Comparison of ENCODE assay signal across 22 cellular contexts in genomic region chr11:12402691-12403120, GRCh38. TPM values are rescaled to one million over a fixed set of nuclear protein-coding genes. Genes with fewer than 3 reads are reported as not detected.
DNase-seq lines count a peak whose midpoint lies in the region; ATAC-seq and TF ChIP-seq lines count a peak whose summit lies in the region.
"Had no signal": no experiment of that assay in that cellular context is flagged by ENCODE, and none has a peak within 500 bp of the region (broad histone marks: within the 10 kb centered on the region; RNA-seq: fewer than 3 reads in every experiment).

No MANE protein-coding gene starts in this region.

- H3K9me3 Mint-ChIP-seq in mesothelial cell of epicardium = peaks cover 4% of the 10 kb centered on the region
- H3K9me3 Mint-ChIP-seq: activated CD4-positive, alpha-beta memory T cell treated with anti-CD3 and anti-CD28 coated beads for 36 hours; activated naive CD4-positive, alpha-beta T cell treated with anti-CD3 and anti-CD28 coated beads, Interleukin-2, amount 50 U/mL, for 72 hours; activated T-cell treated with anti-CD3 and anti-CD28 coated beads, Interleukin-2, amount 50 U/mL, for 24 hours; CD8-positive, alpha-beta memory T cell had no signal

- H3K27me3 ChIP-seq in adipocyte (replicated peaks; ENCODE audit: control insufficient read depth, insufficient read depth, low read length) (no peaks in the 10 kb centered on the region), tibial nerve (no peaks in the 10 kb centered on the region), WERI-Rb-1 (ENCODE audit: insufficient read depth, low read depth, severe bottlenecking) (no peaks in the 10 kb centered on the region)

- peaks cover 50% of the 10 kb centered on the region for H3K4me1 ChIP-seq in adipocyte (ENCODE audit: control insufficient read depth, insufficient read depth, low read length)
- H3K4me1 ChIP-seq in tibial nerve = peaks cover 0 to 76% (median 32%) of the 10 kb centered on the region in 4 donors

- H3K36me3 Mint-ChIP-seq in mesothelial cell of epicardium = peaks cover 2% of the 10 kb centered on the region
- H3K36me3 Mint-ChIP-seq: activated CD4-positive, alpha-beta memory T cell treated with anti-CD3 and anti-CD28 coated beads for 36 hours; activated naive CD4-positive, alpha-beta T cell treated with anti-CD3 and anti-CD28 coated beads, Interleukin-2, amount 50 U/mL, for 72 hours had no signal

- H3K27ac Mint-ChIP-seq in mesothelial cell of epicardium = peak overlapping the region; percentile 98
- H3K27ac Mint-ChIP-seq: activated CD4-positive, alpha-beta memory T cell treated with anti-CD3 and anti-CD28 coated beads for 36 hours; activated naive CD4-positive, alpha-beta T cell treated with anti-CD3 and anti-CD28 coated beads, Interleukin-2, amount 50 U/mL, for 72 hours; activated T-cell treated with anti-CD3 and anti-CD28 coated beads, Interleukin-2, amount 50 U/mL, for 24 hours; nephron progenitor cell had no signal

- ATAC-seq in HG03521 (IDR thresholded peaks at IDR 0.05; ENCODE audit: unreplicated experiment) = no peak
- ATAC-seq: activated naive CD4-positive, alpha-beta T cell treated with anti-CD3 and anti-CD28 coated beads, Interleukin-2, amount 50 U/mL, for 72 hours; HCT116; stimulated activated naive CD8-positive, alpha-beta T cell treated with anti-CD3 and anti-CD28 coated beads, Interleukin-15, Interleukin-2, amounts not matched to agents 100 U/mL and 50 U/mL, for 24 hours had no signal

- no peak for TF ChIP-seq POLR2A in tibial nerve (IDR thresholded peaks at IDR 0.05)

- POLR2A ChIA-PET in HEK293T (lab: Yijun Ruan, JAX) = interaction anchor here (0.8 kb wide), 1 partner anchor 26 kb away, joined by 4 read pairs; the partner anchor contains the start of gene PARVA

- TF ChIP-seq EP300 in tibial nerve (IDR thresholded peaks at IDR 0.05) = no peak

- no peaks in the 10 kb centered on the region for H3K9me3 ChIP-seq in adipocyte (ENCODE audit: control insufficient read depth, low read length)
- H3K9me3 ChIP-seq in tibial nerve = no peaks in the 10 kb centered on the region
- no peaks in the 10 kb centered on the region for H3K9me3 ChIP-seq in WERI-Rb-1 (ENCODE audit: severe bottlenecking)

- H3K4me3 Mint-ChIP-seq in mesothelial cell of epicardium = peak overlapping the region; percentile 35
- H3K4me3 Mint-ChIP-seq: activated CD4-positive, alpha-beta memory T cell treated with anti-CD3 and anti-CD28 coated beads for 36 hours; activated T-cell treated with anti-CD3 and anti-CD28 coated beads, Interleukin-2, amount 50 U/mL, for 24 hours; CD8-positive, alpha-beta memory T cell; nephron progenitor cell had no signal

- peak overlapping the region; percentile 17 to 85 (median 59) for H3K27ac ChIP-seq in tibial nerve
- H3K27ac ChIP-seq in WERI-Rb-1 = no peak overlapping the region

- H3K27me3 Mint-ChIP-seq in mesothelial cell of epicardium (ENCODE audit: low read depth) = no peaks in the 10 kb centered on the region
- H3K27me3 Mint-ChIP-seq: activated CD4-positive, alpha-beta memory T cell treated with anti-CD3 and anti-CD28 coated beads for 36 hours; activated T-cell treated with anti-CD3 and anti-CD28 coated beads, Interleukin-2, amount 50 U/mL, for 24 hours had no signal

- DNase-seq in adipocyte (ENCODE audit: low read depth) (peak; percentile 72), fibroblast of pulmonary artery (ENCODE audit: low read depth) (peak; percentile 68), mesothelial cell of epicardium (ENCODE audit: low spot score in 2 of 2, unreplicated experiment in 2 of 2) (no peak), tibial nerve (ENCODE audit: low spot score in 2 of 2) (no peak), HEK293T (ENCODE audit: extremely low spot score) (no peak), WERI-Rb-1 (no peak)
- DNase-seq in activated naive CD4-positive, alpha-beta T cell treated with Interleukin-2 at 50 U/mL for 16 hours = no peak
- DNase-seq: activated CD4-positive, alpha-beta memory T cell treated with anti-CD3 and anti-CD28 coated beads for 36 hours; activated T-cell treated with anti-CD3 and anti-CD28 coated beads, Interleukin-2, amount 50 U/mL, for 24 hours; CD8-positive, alpha-beta memory T cell; effector CD8-positive, alpha-beta T cell; foreskin melanocyte; NCI-H1436 treated with DMSO at 0.1 percent for 48 hours; NCI-H2227 treated with DMSO at 0.1 percent for 48 hours; nephron progenitor cell; NK-92 treated with Interleukin-12 subunit alpha and Interleukin-12 subunit beta, amount 100 ng/mL, for 24 hours; RPMI8226; stimulated activated naive CD8-positive, alpha-beta T cell treated with anti-CD3 and anti-CD28 coated beads, Interleukin-15, Interleukin-2, amounts not matched to agents 100 U/mL and 50 U/mL, for 24 hours; SW 1271 had no signal

- CTCF ChIA-PET in HEK293T (lab: Yijun Ruan, JAX) = no interaction called here

- peaks cover 45% of the 10 kb centered on the region for H3K4me1 Mint-ChIP-seq in mesothelial cell of epicardium
- H3K4me1 Mint-ChIP-seq: CD8-positive, alpha-beta memory T cell had no signal

- WGBS in tibial nerve, 2 donors = 36 to 46% methylated on average over 8 of the region's 8 CpGs

- no peak for TF ChIP-seq CTCF in fibroblast of pulmonary artery (IDR thresholded peaks at IDR 0.05; ENCODE audit: low read length, missing control alignments)
- TF ChIP-seq CTCF in mesothelial cell of epicardium (IDR thresholded peaks at IDR 0.05; ENCODE audit: unreplicated experiment) = no peak
- TF ChIP-seq CTCF in tibial nerve (IDR thresholded peaks at IDR 0.05) = no peak
- no peak for TF ChIP-seq CTCF in WERI-Rb-1 (IDR thresholded peaks at IDR 0.05; ENCODE audit: low read depth, low read length)

- no peaks in the 10 kb centered on the region for H3K36me3 ChIP-seq in adipocyte (ENCODE audit: control insufficient read depth, insufficient read depth, low read length, severe bottlenecking)
- no peaks in the 10 kb centered on the region for H3K36me3 ChIP-seq in tibial nerve
- no peaks in the 10 kb centered on the region for H3K36me3 ChIP-seq in WERI-Rb-1

- H3K9ac ChIP-seq in adipocyte (ENCODE audit: low read length) = no peak overlapping the region

- H3K4me3 ChIP-seq in adipocyte (ENCODE audit: low read length) (no peak overlapping the region), fibroblast of pulmonary artery (replicated peaks; ENCODE audit: low read depth, low read length) (no peak overlapping the region), tibial nerve (no peak overlapping the region), WERI-Rb-1 (ENCODE audit: low read depth, low read length) (no peak overlapping the region)

TF ChIP-seq in HEK293T, 16 proteins besides CTCF, POLR2A, EP300 and RAD21:
- TF ChIP-seq PKNOX1 (IDR thresholded peaks at IDR 0.05) = no peak
- no peak for TF ChIP-seq CTBP1 (IDR thresholded peaks at IDR 0.05; ENCODE audit: borderline replicate concordance)
- TF ChIP-seq NFRKB (IDR thresholded peaks at IDR 0.05) = no peak
- TF ChIP-seq SUZ12 (IDR thresholded peaks at IDR 0.05) = no peak
- TF ChIP-seq L3MBTL2 (conservative IDR thresholded peaks at IDR 0.05) = no peak
- TF ChIP-seq ARNT (IDR thresholded peaks at IDR 0.05) = no peak
- no peak for TF ChIP-seq LEF1 (IDR thresholded peaks at IDR 0.05; ENCODE audit: borderline replicate concordance)
- no peak for TF ChIP-seq HDGF (IDR thresholded peaks at IDR 0.05; ENCODE audit: borderline replicate concordance)
- TF ChIP-seq FOXK2 (IDR thresholded peaks at IDR 0.05) = no peak
- no peak for TF ChIP-seq ZNF384 (IDR thresholded peaks at IDR 0.05)
- no peak for TF ChIP-seq TARDBP (IDR thresholded peaks at IDR 0.05)
- TF ChIP-seq FOXM1 (IDR thresholded peaks at IDR 0.05; ENCODE audit: borderline replicate concordance) = no peak
- no peak for TF ChIP-seq SP1 (IDR thresholded peaks at IDR 0.05)
- no peak for TF ChIP-seq BHLHE40 (IDR thresholded peaks at IDR 0.05; ENCODE audit: borderline replicate concordance)
- TF ChIP-seq FOXA1 (IDR thresholded peaks at IDR 0.05) = no peak
- TF ChIP-seq ELF4 (IDR thresholded peaks at IDR 0.05) = no peak

RNA-seq across cellular contexts. Expression of gene PARVA, which starts 25.3 kb away (rescaled TPM):
- total RNA-seq in mesothelial cell of epicardium (77.1 to 78.3 TPM (median 78.2 TPM) in 3 replicates), tibial nerve (10 to 100 TPM; 64.2 to 85.0 (median 70.5) TPM)

Comparison
In these comparisons a context has a peak if more than half of its experiments do, and no peak if none do; other contexts are left out.
1. DNase-seq: peak in adipocyte (single experiment) and fibroblast of pulmonary artery (single experiment); none in mesothelial cell of epicardium (0 of 2), tibial nerve (0 of 2), HEK293T (single experiment), WERI-Rb-1 (single experiment) and activated naive CD4-positive, alpha-beta T cell treated with Interleukin-2 at 50 U/mL for 16 hours (single experiment).